7 cellular contexts compared by ENCODE assay signal in the genomic region with DNA sequence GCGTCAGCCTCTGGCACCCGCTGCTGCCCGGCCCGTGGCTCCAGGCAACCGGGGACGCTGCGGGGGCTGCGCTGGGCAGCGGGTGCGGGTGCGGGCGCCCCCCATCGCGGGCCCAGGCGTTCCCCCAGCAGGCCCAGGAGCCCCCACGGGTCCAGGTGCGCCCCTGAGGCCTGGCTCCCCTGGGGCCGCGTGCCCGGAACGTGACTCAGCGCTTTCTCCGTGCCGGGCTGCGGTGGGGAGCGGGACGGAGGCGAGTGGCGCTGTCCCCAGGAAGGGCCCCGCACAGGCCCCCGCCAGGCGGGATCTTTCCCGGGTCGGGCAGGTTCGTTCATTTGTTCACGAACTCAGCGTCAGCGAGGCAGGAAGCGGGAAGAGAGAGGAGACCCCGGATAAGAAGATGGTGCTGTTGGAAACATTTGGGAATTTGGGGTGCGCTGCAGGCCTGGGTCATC. TPM values are rescaled to one million over a fixed set of nuclear protein-coding genes. Genes with fewer than 3 reads are reported as not detected.
DNase-seq lines count a peak whose midpoint lies in the region; ATAC-seq, FAIRE-seq and TF ChIP-seq lines count a peak whose summit lies in the region.
"Had no signal": no experiment of that assay in that cellular context is flagged by ENCODE, and none has a peak within 500 bp of the region (broad histone marks: within the 10 kb centered on the region; RNA-seq: fewer than 3 reads in every experiment).

No MANE protein-coding gene starts in this region.

- H3K27me3 ChIP-seq in K562 (ENCODE audit: control insufficient read depth in 2 of 2, insufficient read depth in 2 of 2, low read length in 2 of 2): no peaks in the 10 kb centered on the region
- no peaks in the 10 kb centered on the region for H3K27me3 ChIP-seq in neuronal stem cell (ENCODE audit: control insufficient read depth in 3 of 3, insufficient read depth in 3 of 3, low read depth in 1 of 3, low read length in 3 of 3)
- no peaks in the 10 kb centered on the region for H3K27me3 ChIP-seq in HAP-1 (ENCODE audit: low read depth)

- no peak for TF ChIP-seq CTCF in K562 (IDR thresholded peaks at IDR 0.05 in 2 of 3, conservative IDR thresholded peaks at IDR 0.05 in 1 of 3; ENCODE audit: insufficient read depth in 2 of 3, low read depth in 1 of 3, low read length in 3 of 3)

- no peaks in the 10 kb centered on the region for H3K79me2 ChIP-seq in K562 (ENCODE audit: control insufficient read depth, insufficient read depth, low read length)

- intact Hi-C loops in K562 (cut with micrococcal nuclease): loop anchor here (1.0 to 5.0 kb wide), 4 partner anchors 60 to 175 kb away; no protein-coding TSS in a partner anchor

- no peak for FAIRE-seq in K562 (lab: Jason Lieb, UNC)

- in situ Hi-C loops in K562 (cut with MboI): no loop called here
- in situ Hi-C loops in HAP-1 (cut with MboI; ENCODE audit: low sequenced_read_pairs): loop anchor here (5.0 kb wide), 1 partner anchor 60 kb away; no protein-coding TSS in a partner anchor

- CTCF ChIA-PET in K562 (lab: Yijun Ruan, JAX; ENCODE audit: low intra/inter-chr PET ratio): interaction anchor here (0.9 to 6.9 kb wide), 7 partner anchors 14 to 276 kb away, joined by 3 to 89 read pairs (median 6); no protein-coding TSS in a partner anchor

- BruUV-seq in K562 (replicated peaks; lab: Mats Ljungman, UMichigan): no TSS peak

- peak overlapping the region; percentile 58 for H2BK12ac ChIP-seq in neuronal stem cell (ENCODE audit: low read length)

- H3K23ac ChIP-seq in neuronal stem cell (ENCODE audit: low read depth, low read length, poor library complexity): peak overlapping the region; percentile 22

- TF ChIP-seq EP300 in K562 (IDR thresholded peaks at IDR 0.05; ENCODE audit: low read length): no peak

- H3K9me3 ChIP-seq in K562 (replicated peaks; ENCODE audit: control insufficient read depth, insufficient read depth, low read depth, low read length): no peaks in the 10 kb centered on the region
- no peaks in the 10 kb centered on the region for H3K9me3 ChIP-seq in neuronal stem cell (replicated peaks in 1 of 2; ENCODE audit: control insufficient read depth in 2 of 2, insufficient read depth in 1 of 2, low read depth in 1 of 2, low read length in 2 of 2)
- H3K9me3 ChIP-seq in HAP-1: no peaks in the 10 kb centered on the region

- no peak for TF ChIP-seq RAD21 in K562 (CRISPR knock-in tag; conservative IDR thresholded peaks at IDR 0.05 in 1 of 2, IDR thresholded peaks at IDR 0.05 in 1 of 2)

- DNase-seq in K562 (ENCODE audit: extremely low read depth in 1 of 4, low spot score in 3 of 4) (peak in 1 of 4 experiments; percentile 18), neuronal stem cell (ENCODE audit: low spot score) (no peak), HAP-1 (ENCODE audit: low spot score in 2 of 2) (no peak), DMS79 (lab: John Stamatoyannopoulos, UW) (no peak)

- H4K8ac ChIP-seq in neuronal stem cell (ENCODE audit: low read depth, low read length): peak overlapping the region; percentile 96

- H3K36me3 ChIP-seq in K562 (ENCODE audit: control insufficient read depth, insufficient read depth, low read length) (no peaks in the 10 kb centered on the region), neuronal stem cell (replicated peaks in 1 of 2; ENCODE audit: control insufficient read depth in 2 of 2, insufficient read depth in 2 of 2, low read length in 2 of 2) (no peaks in the 10 kb centered on the region), HAP-1 (replicated peaks) (no peaks in the 10 kb centered on the region)

- peak overlapping the region; percentile 94 for H3K18ac ChIP-seq in neuronal stem cell (ENCODE audit: low read length)

- H4K20me1 ChIP-seq in K562 (replicated peaks; ENCODE audit: control insufficient read depth, insufficient read depth, low read length): no peaks in the 10 kb centered on the region

- ATAC-seq in GM19324 (IDR thresholded peaks at IDR 0.05; ENCODE audit: low FRiP score, unreplicated experiment): peak; percentile 11
- ATAC-seq in K562: no peak
- ATAC-seq in GM21390 (IDR thresholded peaks at IDR 0.05; ENCODE audit: unreplicated experiment): no peak

- 80% methylated on average over 16 of the region's 41 CpGs for WGBS in K562 (ENCODE audit: insufficient coverage, low coverage, missing lambda C conversion rate)
- WGBS in neuronal stem cell (ENCODE audit: extremely low coverage in 2 of 2, insufficient read length in 2 of 2, insufficient replicate concordance in 1 of 2), 2 donors: no CpG with 5 or more reads among the region's 41 CpGs

- TF ChIP-seq POLR2A in K562 (conservative IDR thresholded peaks at IDR 0.05): no peak

- H4K91ac ChIP-seq in neuronal stem cell (ENCODE audit: low read depth, low read length, poor library complexity): peak overlapping the region; percentile 43

- no peak overlapping the region for H2BK5ac ChIP-seq in neuronal stem cell (ENCODE audit: low read length)

- no peak overlapping the region for H3K4me3 ChIP-seq in K562
- H3K4me3 ChIP-seq in neuronal stem cell (ENCODE audit: low read length in 2 of 2): no peak overlapping the region
- no peak overlapping the region for H3K4me3 ChIP-seq in HAP-1

- H2BK15ac ChIP-seq in neuronal stem cell (ENCODE audit: low read length): peak overlapping the region; percentile 98

- peak overlapping the region; percentile 96 for H2AFZ ChIP-seq in K562 (ENCODE audit: low read depth, low read length)
- peak overlapping the region; percentile 84 for H2AFZ ChIP-seq in neuronal stem cell (ENCODE audit: low read length)

- H3K9ac ChIP-seq in K562 (ENCODE audit: insufficient read depth in 1 of 2, low read depth in 2 of 2, low read length in 2 of 2): peak overlapping the region; percentile 41 to 81; a peak in 2 of 4 replicates
- peak overlapping the region; percentile 60 for H3K9ac ChIP-seq in neuronal stem cell (ENCODE audit: low read depth, low read length, poor library complexity)

- H3K4ac ChIP-seq in neuronal stem cell (ENCODE audit: low read length): peak overlapping the region; percentile 53

- POLR2A ChIA-PET in K562 (lab: Yijun Ruan, JAX): interaction anchor here (0.8 to 11.3 kb wide), 3 partner anchors 149 to 158 kb away, joined by 3 to 157 read pairs (median 4); no protein-coding TSS in a partner anchor

- H3K79me1 ChIP-seq in neuronal stem cell (ENCODE audit: low read depth, low read length): peaks cover 3% of the 10 kb centered on the region

- H3K4me2 ChIP-seq in K562 (ENCODE audit: insufficient read depth, low read length): no peak overlapping the region
- no peak overlapping the region for H3K4me2 ChIP-seq in neuronal stem cell (ENCODE audit: insufficient read depth, low read length, poor library complexity, severe bottlenecking)

- peak overlapping the region; percentile 96 for H2AK5ac ChIP-seq in neuronal stem cell (ENCODE audit: low read depth, low read length)

- peak overlapping the region; percentile 17 for H3K14ac ChIP-seq in neuronal stem cell (ENCODE audit: low read length)

- H3K27ac ChIP-seq in K562 (ENCODE audit: extremely low read depth, low read depth, low read length) (0 out of 3 replicates have a peak overlapping the region, but pooled peaks have one; percentile 33), neuronal stem cell (replicated peaks; ENCODE audit: low read length) (no peak overlapping the region)

- peak overlapping the region; percentile 98 for H2BK120ac ChIP-seq in neuronal stem cell (ENCODE audit: low read depth, low read length)

- H3K4me1 ChIP-seq in K562 (replicated peaks in 1 of 2; ENCODE audit: control insufficient read depth in 2 of 2, insufficient read depth in 2 of 2, low read length in 2 of 2) (peaks cover 5 to 21% of the 10 kb centered on the region in 2 experiments; a peak in 4 of 5 replicates), neuronal stem cell (ENCODE audit: control insufficient read depth in 2 of 2, insufficient read depth in 1 of 2, low read depth in 1 of 2, low read length in 2 of 2) (peaks cover 5 to 13% of the 10 kb centered on the region in 2 donors), HAP-1 (no peaks in the 10 kb centered on the region)

- H3K9me1 ChIP-seq in K562 (ENCODE audit: control insufficient read depth, insufficient read depth, low read length): peaks cover 4% of the 10 kb centered on the region

RNA-seq across cellular contexts. Expression of a gene that starts 18.4 kb away (rescaled TPM):
- 106 and 307 TPM in 2 replicates for total RNA-seq in K562 (2011; cell fraction: chromatin; rRNA removed; ENCODE audit: low replicate concordance)
- total RNA-seq in K562 (2011; cell fraction: nucleolus; rRNA removed): 138 and 157 TPM in 2 replicates
- 108 and 119 TPM in 2 replicates for total RNA-seq in K562 (2011; cell fraction: nucleoplasm; rRNA removed)
- total RNA-seq in K562 (2014; rRNA removed): 35.0 and 35.5 TPM in 2 replicates
- 29.0 and 30.3 TPM in 2 replicates for total RNA-seq in K562 (2014; rRNA removed; fragmentation: Illumina TruSeq; extraction: Trizol)
- 36.3 and 42.4 TPM in 2 replicates for total RNA-seq in K562 (2015; rRNA removed; fragmentation: Illumina TruSeq; extraction: Trizol)
- total RNA-seq in K562 (2021): 53.1 and 57.0 TPM in 2 replicates
- polyA plus RNA-seq in K562 (2011; rRNA removed): 36.5 and 37.1 TPM in 2 replicates
- polyA plus RNA-seq in K562 (2011; cell fraction: cytosol; rRNA removed): 30.9 and 53.6 TPM in 2 replicates
- polyA plus RNA-seq in K562 (2011; cell fraction: nucleus; rRNA removed): 85.3 and 123 TPM in 2 replicates
- 44.4 and 49.7 TPM in 2 replicates for polyA plus RNA-seq in K562 (2012)
- polyA plus RNA-seq in K562 (2014; fragmentation: Illumina TruSeq; extraction: Trizol): 27.8 and 31.2 TPM in 2 replicates
- 10 to 100 TPM; 18.6 to 20.2 TPM for polyA plus RNA-seq in K562 (2014; fragmentation: Nextera tagmentation; extraction: Ambion mirVana)
- 30.5 and 36.2 TPM in 2 replicates for polyA plus RNA-seq in K562 (2014; rRNA removed)
- 31.0 and 40.9 TPM in 2 replicates for polyA minus RNA-seq in K562 (2011; rRNA and poly(A)+ RNA removed)
- 32.9 and 34.2 TPM in 2 replicates for polyA minus RNA-seq in K562 (2011; cell fraction: cytosol; rRNA and poly(A)+ RNA removed)
- 58.6 and 66.9 TPM in 2 replicates for polyA minus RNA-seq in K562 (2011; cell fraction: nucleus; rRNA and poly(A)+ RNA removed)
- polyA plus RNA-seq in neuronal stem cell (2013, experiment 1 of 2): 50.4 TPM
- polyA plus RNA-seq in neuronal stem cell (2013, experiment 2 of 2): 47.0 TPM

RNA-seq across cellular contexts. Expression of a gene that starts 19.1 kb away (rescaled TPM):
- total RNA-seq in K562 (2011; cell fraction: chromatin; rRNA removed; ENCODE audit: low replicate concordance): not detected in 2 replicates
- not detected in 2 replicates for total RNA-seq in K562 (2011; cell fraction: nucleolus; rRNA removed)
- total RNA-seq in K562 (2011; cell fraction: nucleoplasm; rRNA removed): not detected in 2 replicates
- total RNA-seq in K562 (2014; rRNA removed) (not detected in 2 replicates), K562 (2014; rRNA removed; fragmentation: Illumina TruSeq; extraction: Trizol) (not detected in 2 replicates), K562 (2015; rRNA removed; fragmentation: Illumina TruSeq; extraction: Trizol) (not detected in 2 replicates), K562 (2021) (0.07 TPM in 2 replicates)
- polyA plus RNA-seq in K562 (2011; rRNA removed) (not detected in 2 replicates), K562 (2014; fragmentation: Illumina TruSeq; extraction: Trizol) (not detected in 2 replicates), K562 (2014; fragmentation: Nextera tagmentation; extraction: Ambion mirVana) (not detected), K562 (2014; rRNA removed) (not detected in 2 replicates)
- 0.03 TPM in 1 of 2 replicates, not detected in the other for polyA plus RNA-seq in K562 (2011; cell fraction: cytosol; rRNA removed)
- polyA plus RNA-seq in K562 (2011; cell fraction: nucleus; rRNA removed): not detected in 2 replicates
- polyA plus RNA-seq in K562 (2012): 0.06 TPM in 1 of 2 replicates, not detected in the other
- polyA minus RNA-seq in K562 (2011; rRNA and poly(A)+ RNA removed): not detected in 2 replicates
- not detected in 2 replicates for polyA minus RNA-seq in K562 (2011; cell fraction: cytosol; rRNA and poly(A)+ RNA removed)
- 0.11 TPM in 1 of 2 replicates, not detected in the other for polyA minus RNA-seq in K562 (2011; cell fraction: nucleus; rRNA and poly(A)+ RNA removed)
- polyA plus RNA-seq in neuronal stem cell (2013, experiment 1 of 2): 1.5 TPM
- polyA plus RNA-seq in neuronal stem cell (2013, experiment 2 of 2): 1.5 TPM
- total RNA-seq: fibroblast of villous mesenchyme had no signal

RNA-seq across cellular contexts. Expression of a gene that starts 43.0 kb away (rescaled TPM):
- 0.32 TPM in 1 of 2 replicates, not detected in the other for total RNA-seq in K562 (2011; cell fraction: chromatin; rRNA removed; ENCODE audit: low replicate concordance)
- 0.13 TPM in 1 of 2 replicates, not detected in the other for total RNA-seq in K562 (2011; cell fraction: nucleolus; rRNA removed)
- not detected in 2 replicates for total RNA-seq in K562 (2011; cell fraction: nucleoplasm; rRNA removed)
- total RNA-seq in K562 (2014; rRNA removed): not detected in 2 replicates
- not detected in 2 replicates for total RNA-seq in K562 (2014; rRNA removed; fragmentation: Illumina TruSeq; extraction: Trizol)
- total RNA-seq in K562 (2015; rRNA removed; fragmentation: Illumina TruSeq; extraction: Trizol): not detected in 2 replicates
- total RNA-seq in K562 (2021): 0.07 TPM in 1 of 2 replicates, not detected in the other
- not detected in 2 replicates for polyA plus RNA-seq in K562 (2011; rRNA removed)
- polyA plus RNA-seq in K562 (2011; cell fraction: cytosol; rRNA removed): not detected in 2 replicates
- polyA plus RNA-seq in K562 (2011; cell fraction: nucleus; rRNA removed): 0.07 and 0.20 TPM in 2 replicates
- polyA plus RNA-seq in K562 (2012): 3.9 and 6.5 TPM in 2 replicates
- not detected in 2 replicates for polyA plus RNA-seq in K562 (2014; fragmentation: Illumina TruSeq; extraction: Trizol)
- polyA plus RNA-seq in K562 (2014; fragmentation: Nextera tagmentation; extraction: Ambion mirVana): not detected
- polyA plus RNA-seq in K562 (2014; rRNA removed): not detected in 2 replicates
- polyA minus RNA-seq in K562 (2011; rRNA and poly(A)+ RNA removed): not detected in 2 replicates
- polyA minus RNA-seq in K562 (2011; cell fraction: cytosol; rRNA and poly(A)+ RNA removed): not detected in 2 replicates
- not detected in 2 replicates for polyA minus RNA-seq in K562 (2011; cell fraction: nucleus; rRNA and poly(A)+ RNA removed)
- not detected for polyA plus RNA-seq in neuronal stem cell (2013, experiment 1 of 2)
- not detected for polyA plus RNA-seq in neuronal stem cell (2013, experiment 2 of 2)
- total RNA-seq: fibroblast of villous mesenchyme had no signal

RNA-seq across cellular contexts. Expression of a gene that starts 47.4 kb away (rescaled TPM):
- total RNA-seq in K562 (2011; cell fraction: chromatin; rRNA removed; ENCODE audit: low replicate concordance): not detected in 2 replicates
- 0.17 TPM in 1 of 2 replicates, not detected in the other for total RNA-seq in K562 (2011; cell fraction: nucleolus; rRNA removed)
- not detected in 2 replicates for total RNA-seq in K562 (2011; cell fraction: nucleoplasm; rRNA removed)
- total RNA-seq in K562 (2014; rRNA removed) (not detected in 2 replicates), K562 (2014; rRNA removed; fragmentation: Illumina TruSeq; extraction: Trizol) (not detected in 2 replicates), K562 (2015; rRNA removed; fragmentation: Illumina TruSeq; extraction: Trizol) (not detected in 2 replicates), K562 (2021) (not detected in 2 replicates)
- polyA plus RNA-seq in K562 (2011; rRNA removed) (not detected in 2 replicates), K562 (2014; fragmentation: Illumina TruSeq; extraction: Trizol) (not detected in 2 replicates), K562 (2014; fragmentation: Nextera tagmentation; extraction: Ambion mirVana) (not detected), K562 (2014; rRNA removed) (0.34 TPM in 1 of 2 replicates, not detected in the other)
- polyA plus RNA-seq in K562 (2011; cell fraction: cytosol; rRNA removed): 0.18 TPM in 1 of 2 replicates, not detected in the other
- polyA plus RNA-seq in K562 (2011; cell fraction: nucleus; rRNA removed): not detected in 2 replicates
- not detected in 2 replicates for polyA plus RNA-seq in K562 (2012)
- polyA minus RNA-seq in K562 (2011; rRNA and poly(A)+ RNA removed): not detected in 2 replicates
- not detected in 2 replicates for polyA minus RNA-seq in K562 (2011; cell fraction: cytosol; rRNA and poly(A)+ RNA removed)
- not detected in 2 replicates for polyA minus RNA-seq in K562 (2011; cell fraction: nucleus; rRNA and poly(A)+ RNA removed)
- polyA plus RNA-seq in neuronal stem cell (2013, experiment 1 of 2): not detected
- 0.03 TPM for polyA plus RNA-seq in neuronal stem cell (2013, experiment 2 of 2)
- total RNA-seq: fibroblast of villous mesenchyme had no signal

RNA-seq across cellular contexts. Expression of a gene that starts 49.6 kb away (rescaled TPM):
- total RNA-seq in K562 (2011; cell fraction: chromatin; rRNA removed; ENCODE audit: low replicate concordance): 133 and 147 TPM in 2 replicates
- total RNA-seq in K562 (2011; cell fraction: nucleolus; rRNA removed): 62.8 and 73.2 TPM in 2 replicates
- total RNA-seq in K562 (2011; cell fraction: nucleoplasm; rRNA removed): 99.2 and 124 TPM in 2 replicates
- total RNA-seq in K562 (2014; rRNA removed) (29.8 and 35.3 TPM in 2 replicates), K562 (2014; rRNA removed; fragmentation: Illumina TruSeq; extraction: Trizol) (32.4 and 33.8 TPM in 2 replicates), K562 (2015; rRNA removed; fragmentation: Illumina TruSeq; extraction: Trizol) (33.6 and 36.2 TPM in 2 replicates), K562 (2021) (73.5 and 77.4 TPM in 2 replicates)
- polyA plus RNA-seq in K562 (2011; rRNA removed) (79.6 and 93.4 TPM in 2 replicates), K562 (2014; fragmentation: Illumina TruSeq; extraction: Trizol) (85.7 and 92.6 TPM in 2 replicates), K562 (2014; fragmentation: Nextera tagmentation; extraction: Ambion mirVana) (10 to 100 TPM; 29.4 to 31.4 TPM), K562 (2014; rRNA removed) (62.8 and 63.5 TPM in 2 replicates)
- polyA plus RNA-seq in K562 (2011; cell fraction: cytosol; rRNA removed): 55.4 and 75.0 TPM in 2 replicates
- 49.7 and 56.7 TPM in 2 replicates for polyA plus RNA-seq in K562 (2011; cell fraction: nucleus; rRNA removed)
- 73.7 and 81.8 TPM in 2 replicates for polyA plus RNA-seq in K562 (2012)
- 82.1 and 85.9 TPM in 2 replicates for polyA minus RNA-seq in K562 (2011; rRNA and poly(A)+ RNA removed)
- polyA minus RNA-seq in K562 (2011; cell fraction: cytosol; rRNA and poly(A)+ RNA removed): 40.9 and 46.4 TPM in 2 replicates
- polyA minus RNA-seq in K562 (2011; cell fraction: nucleus; rRNA and poly(A)+ RNA removed): 22.2 and 39.0 TPM in 2 replicates
- polyA plus RNA-seq in neuronal stem cell (2013, experiment 1 of 2): 51.0 TPM
- polyA plus RNA-seq in neuronal stem cell (2013, experiment 2 of 2): 51.5 TPM
